ENCODE assay signal across 31 cellular contexts in genomic region chrX:68750316-68750715, GRCh38.
"Had no signal": no experiment of that assay in that cellular context is flagged by ENCODE, and none has a peak within 500 bp of the region (broad histone marks: within the 10 kb centered on the region; RNA-seq: fewer than 3 reads in every experiment).

No MANE protein-coding gene starts in this region.

- H3K27ac Mint-ChIP-seq: activated B cell treated with CpG ODN at 0.5 μM for 24 hours; activated CD4-positive, alpha-beta memory T cell treated with anti-CD3 and anti-CD28 coated beads for 36 hours; activated CD8-positive, alpha-beta T cell treated with anti-CD3 and anti-CD28 coated beads, Interleukin-2, amount 10 ng/mL, durations not matched to agents 7 days and 5 days; activated naive CD4-positive, alpha-beta T cell treated with anti-CD3 and anti-CD28 coated beads for 36 hours; activated naive CD4-positive, alpha-beta T cell treated with anti-CD3 and anti-CD28 coated beads, Interleukin-2, amount 50 U/mL, for 72 hours; activated naive CD8-positive, alpha-beta T cell treated with anti-CD3 and anti-CD28 coated beads for 36 hours; activated T-cell treated with anti-CD3 and anti-CD28 coated beads, Interleukin-2, amount 50 U/mL, for 24 hours; T-helper 1 cell treated with Interleukin-12 subunit alpha and Interleukin-12 subunit beta and Interleukin-4 antibody, amounts not matched to agents 30 μg/mL and 1 μg/mL, for 36 hours; T-helper 2 cell treated with Interferon-gamma antibody and Interleukin-4, amounts not matched to agents 5 μg/mL and 100 μg/mL, for 36 hours had no signal

- H3K4me1 Mint-ChIP-seq: activated B cell treated with CpG ODN at 0.5 μM for 24 hours; activated naive CD8-positive, alpha-beta T cell treated with anti-CD3 and anti-CD28 coated beads for 36 hours; central memory CD8-positive, alpha-beta T cell had no signal

- H3K27me3 Mint-ChIP-seq: activated CD4-positive, alpha-beta memory T cell treated with anti-CD3 and anti-CD28 coated beads for 36 hours; activated CD4-positive, alpha-beta T cell treated with anti-CD3 and anti-CD28 coated beads, Interleukin-2, amount 10 ng/mL, durations not matched to agents 24 days and 14 days; activated naive CD8-positive, alpha-beta T cell treated with anti-CD3 and anti-CD28 coated beads for 36 hours; central memory CD8-positive, alpha-beta T cell had no signal

- H3K4me3 Mint-ChIP-seq: activated B cell treated with CpG ODN at 0.5 μM for 24 hours; activated CD4-positive, alpha-beta memory T cell treated with anti-CD3 and anti-CD28 coated beads for 36 hours; activated CD4-positive, alpha-beta T cell treated with anti-CD3 and anti-CD28 coated beads, Interleukin-2, amount 10 ng/mL, durations not matched to agents 24 days and 14 days; activated CD8-positive, alpha-beta T cell treated with anti-CD3 and anti-CD28 coated beads, Interleukin-2, amount 10 ng/mL, durations not matched to agents 7 days and 5 days; activated naive CD4-positive, alpha-beta T cell treated with anti-CD3 and anti-CD28 coated beads for 36 hours; activated naive CD8-positive, alpha-beta T cell treated with anti-CD3 and anti-CD28 coated beads for 36 hours; activated T-cell treated with anti-CD3 and anti-CD28 coated beads, Interleukin-2, amount 50 U/mL, for 24 hours; central memory CD8-positive, alpha-beta T cell; T-helper 1 cell treated with Interleukin-12 subunit alpha and Interleukin-12 subunit beta and Interleukin-4 antibody, amounts not matched to agents 30 μg/mL and 1 μg/mL, for 36 hours; T-helper 2 cell treated with Interferon-gamma antibody and Interleukin-4, amounts not matched to agents 5 μg/mL and 100 μg/mL, for 36 hours had no signal

- H3K36me3 Mint-ChIP-seq: activated naive CD4-positive, alpha-beta T cell treated with anti-CD3 and anti-CD28 coated beads, Interleukin-2, amount 50 U/mL, for 72 hours; activated naive CD8-positive, alpha-beta T cell treated with anti-CD3 and anti-CD28 coated beads for 36 hours had no signal

- DNase-seq: activated B cell treated with CpG ODN at 0.5 μM for 24 hours; activated CD4-positive, alpha-beta memory T cell treated with anti-CD3 and anti-CD28 coated beads for 36 hours; activated CD4-positive, alpha-beta T cell treated with anti-CD3 and anti-CD28 coated beads for 4 hours; activated CD4-positive, alpha-beta T cell treated with anti-CD3 and anti-CD28 coated beads, Interleukin-2, amount 10 ng/mL, durations not matched to agents 24 days and 14 days; activated CD4-positive, alpha-beta T cell treated with anti-CD3 and anti-CD28 coated beads, Interleukin-2, amount 50 U/mL, for 1 hour; activated CD4-positive, alpha-beta T cell treated with anti-CD3 and anti-CD28 coated beads, Interleukin-2, amount 50 U/mL, for 4 hours; activated CD4-positive, CD25-positive, alpha-beta regulatory T cell treated with anti-CD3 and anti-CD28 coated beads, Interleukin-2, amount 50 U/mL, for 72 hours; activated CD8-positive, alpha-beta memory T cell treated with anti-CD3 and anti-CD28 coated beads, Interleukin-2, amount 50 U/mL, for 48 hours; activated CD8-positive, alpha-beta T cell treated with anti-CD3 and anti-CD28 coated beads, Interleukin-2, amount 10 ng/mL, durations not matched to agents 7 days and 5 days; activated effector memory CD4-positive, alpha-beta T cell treated with Interleukin-2 at 50 U/mL for 16 hours; activated gamma-delta T cell; activated naive CD4-positive, alpha-beta T cell treated with anti-CD3 and anti-CD28 coated beads for 36 hours; activated naive CD4-positive, alpha-beta T cell treated with anti-CD3 and anti-CD28 coated beads, Interleukin-2, amount 50 U/mL, for 16 hours; activated naive CD8-positive, alpha-beta T cell treated with anti-CD3 and anti-CD28 coated beads for 36 hours; activated T-cell treated with anti-CD3 and anti-CD28 coated beads, Interleukin-2, amount 50 U/mL, for 24 hours; activated T-cell treated with anti-CD3 and anti-CD28 coated beads, Interleukin-2, amount 50 U/mL, for 48 hours; adrenal gland; amniotic stem cell; aorta; body of pancreas; brain microvascular endothelial cell; caudate nucleus; cerebellar nuclear complex; SW 1271; T-helper 1 cell; T-helper 2 cell; T-helper 9 cell had no signal

- H3K9me3 Mint-ChIP-seq: activated B cell treated with CpG ODN at 0.5 μM for 24 hours; activated CD4-positive, alpha-beta T cell treated with anti-CD3 and anti-CD28 coated beads, Interleukin-2, amount 10 ng/mL, durations not matched to agents 24 days and 14 days; activated naive CD4-positive, alpha-beta T cell treated with anti-CD3 and anti-CD28 coated beads for 36 hours; activated naive CD8-positive, alpha-beta T cell treated with anti-CD3 and anti-CD28 coated beads for 36 hours; central memory CD8-positive, alpha-beta T cell; T-helper 1 cell treated with Interleukin-12 subunit alpha and Interleukin-12 subunit beta and Interleukin-4 antibody, amounts not matched to agents 30 μg/mL and 1 μg/mL, for 36 hours; T-helper 2 cell treated with Interferon-gamma antibody and Interleukin-4, amounts not matched to agents 5 μg/mL and 100 μg/mL, for 36 hours had no signal

- ATAC-seq: activated CD8-positive, alpha-beta T cell treated with anti-CD3 and anti-CD28 coated beads, Interleukin-2, amount 10 ng/mL, durations not matched to agents 7 days and 5 days; body of pancreas had no signal
